In the genomic region with DNA sequence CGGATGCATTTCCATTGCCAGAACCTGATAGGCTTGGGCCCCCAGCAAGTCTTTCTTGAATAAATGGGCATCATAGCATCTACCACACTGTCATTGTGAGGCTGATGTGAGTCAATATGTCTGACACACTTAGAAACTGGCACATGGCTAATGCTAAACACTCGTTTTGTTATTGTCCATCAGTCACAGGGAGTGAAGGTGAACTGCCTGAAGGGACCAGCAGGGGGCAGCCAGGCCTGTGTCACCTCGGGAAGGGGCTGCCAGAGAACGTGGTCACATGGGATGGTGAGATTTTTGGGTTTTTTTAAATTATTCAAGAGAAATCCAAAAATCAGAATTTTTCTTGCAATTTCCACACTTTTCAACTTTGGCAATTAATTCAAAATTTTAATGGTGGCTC, we compare ENCODE assay signal across 1 cellular context.
TF ChIP-seq lines count a peak whose summit lies in the region.

No MANE protein-coding gene starts in this region.

TF ChIP-seq in HCT116, 20 proteins besides CTCF, POLR2A, EP300 and RAD21:
- TF ChIP-seq SIN3A (IDR thresholded peaks at IDR 0.05; ENCODE audit: low read depth) (no peak), ZNF274 (IDR thresholded peaks at IDR 0.05; ENCODE audit: low read depth, low read length) (no peak), ATF3 (IDR thresholded peaks at IDR 0.05) (no peak), JUND (IDR thresholded peaks at IDR 0.05) (no peak), CBX3 (IDR thresholded peaks at IDR 0.05; ENCODE audit: low read depth) (no peak), EGR1 (IDR thresholded peaks at IDR 0.05; ENCODE audit: low read depth) (no peak), ELF1 (IDR thresholded peaks at IDR 0.05; ENCODE audit: borderline replicate concordance, low read depth) (no peak), EZH2 (IDR thresholded peaks at IDR 0.05) (no peak), SRF (IDR thresholded peaks at IDR 0.05; ENCODE audit: low read depth) (no peak), SP1 (IDR thresholded peaks at IDR 0.05; ENCODE audit: low read depth) (no peak), POLR2AphosphoS5 (IDR thresholded peaks at IDR 0.05; ENCODE audit: low read depth, low read length) (no peak), ZFX (IDR thresholded peaks at IDR 0.05) (no peak), YY1 (IDR thresholded peaks at IDR 0.05; ENCODE audit: extremely low read depth, insufficient replicate concordance, low read depth, low read length) (no peak), EZH2phosphoT487 (IDR thresholded peaks at IDR 0.05; ENCODE audit: borderline replicate concordance) (no peak)
